8 cellular contexts compared by ENCODE assay signal in genomic region chr2:176554107-176555048, GRCh38.
DNase-seq lines count a peak whose midpoint lies in the region; ATAC-seq and TF ChIP-seq lines count a peak whose summit lies in the region.

No MANE protein-coding gene starts in this region.

- no peaks in the 10 kb centered on the region for H3K27me3 ChIP-seq in Peyer's patch
- H3K27me3 ChIP-seq in heart left ventricle = peaks cover 0 to 37% (median 13%) of the 10 kb centered on the region in 9 donors

- peaks cover 1% of the 10 kb centered on the region for H3K4me1 Mint-ChIP-seq in progenitor cell of endocrine pancreas (ENCODE audit: low read depth)

- no peaks in the 10 kb centered on the region for H3K36me3 Mint-ChIP-seq in progenitor cell of endocrine pancreas (ENCODE audit: insufficient read depth)

- DNase-seq in NCI-H524 (lab: John Stamatoyannopoulos, UW) (peak; percentile 37 to 67), NCI-H524 treated with DMSO at 0.1 percent for 48 hours (lab: John Stamatoyannopoulos, UW) (no peak), Peyer's patch (peak in 1 of 3 donors; percentile 63), anterior cingulate cortex (lab: John Stamatoyannopoulos, UW) (peak in 32 of 58 donors; percentile 1 to 57 (median 20)), heart left ventricle (peak in 3 of 5 donors; percentile 24 to 32 (median 26)), progenitor cell of endocrine pancreas (ENCODE audit: low spot score, unreplicated experiment) (no peak)

- no peaks in the 10 kb centered on the region for H3K36me3 ChIP-seq in KOPT-K1 (ENCODE audit: insufficient read depth, low read length)
- H3K36me3 ChIP-seq in Peyer's patch = no peaks in the 10 kb centered on the region
- no peaks in the 10 kb centered on the region for H3K36me3 ChIP-seq in heart left ventricle

- peak; percentile 25 to 75 (median 66) for ATAC-seq in heart left ventricle
- no peak for ATAC-seq in HG03520 (IDR thresholded peaks at IDR 0.05; ENCODE audit: unreplicated experiment)

- H3K9me3 Mint-ChIP-seq in progenitor cell of endocrine pancreas (ENCODE audit: low read depth) = no peaks in the 10 kb centered on the region

- peak; percentile 32 to 83 (median 77) for TF ChIP-seq CTCF in Peyer's patch (IDR thresholded peaks at IDR 0.05)
- TF ChIP-seq CTCF in heart left ventricle (IDR thresholded peaks at IDR 0.05) = peak; percentile 67 to 87 (median 78)
- peak; percentile 78 for TF ChIP-seq CTCF in progenitor cell of endocrine pancreas (IDR thresholded peaks at IDR 0.05; ENCODE audit: unreplicated experiment)

- 9 to 14% (median 12%) methylated on average over 17 of the region's 17 CpGs for WGBS in heart left ventricle, 4 donors

- H3K4me1 ChIP-seq in Peyer's patch (peaks cover 0 to 24% (median 0%) of the 10 kb centered on the region in 4 donors), heart left ventricle (peaks cover 0 to 22% (median 5%) of the 10 kb centered on the region in 12 donors)

- intact Hi-C loops in heart left ventricle (cut with DNase I) = loop anchor here (1.0 to 10.0 kb wide), 13 partner anchors 80 to 427 kb away; partner anchors contain the start of gene HOXD8 (in 1 of the 10)

- peak overlapping the region; percentile 15 for H3K27ac ChIP-seq in KOPT-K1 (ENCODE audit: low read depth, low read length, poor library complexity, severe bottlenecking)
- H3K27ac ChIP-seq in Peyer's patch = peak overlapping the region; percentile 20 to 80 (median 64)
- peak overlapping the region; percentile 2 to 79 (median 68) for H3K27ac ChIP-seq in heart left ventricle

- H3K27ac Mint-ChIP-seq in progenitor cell of endocrine pancreas = peak overlapping the region; percentile 35

- H3K9me3 ChIP-seq in KOPT-K1 (ENCODE audit: insufficient read depth, low read length, poor library complexity, severe bottlenecking) = no peaks in the 10 kb centered on the region
- H3K9me3 ChIP-seq in Peyer's patch = no peaks in the 10 kb centered on the region
- no peaks in the 10 kb centered on the region for H3K9me3 ChIP-seq in heart left ventricle

- H3K27me3 Mint-ChIP-seq in progenitor cell of endocrine pancreas = peaks cover 45% of the 10 kb centered on the region

- TF ChIP-seq POLR2A in Peyer's patch (IDR thresholded peaks at IDR 0.05) (no peak), heart left ventricle (IDR thresholded peaks at IDR 0.05) (no peak)

- H3K4me3 Mint-ChIP-seq in progenitor cell of endocrine pancreas (ENCODE audit: low read depth) = peak overlapping the region; percentile 70

- H3K4me3 ChIP-seq in Peyer's patch (peak overlapping the region; percentile 14 to 59 (median 39)), heart left ventricle (peak overlapping the region in 11 of 12 donors; percentile 28 to 65 (median 52))

Comparison
In these comparisons a context has a peak if more than half of its experiments do, and no peak if none do; other contexts are left out.
1. DNase-seq: peak in NCI-H524 (2 of 2), anterior cingulate cortex (32 of 58) and heart left ventricle (3 of 5); none in NCI-H524 treated with DMSO at 0.1 percent for 48 hours (single experiment) and progenitor cell of endocrine pancreas (single experiment).
2. H3K27ac ChIP-seq: peak in every context shown above with its lines; median percentile 68 in heart left ventricle; 64 in Peyer's patch; 15 in KOPT-K1.
3. Peak in every context shown above with its lines, with median percentiles within 50 percentile points of each other: CTCF ChIP-seq.